ENCODE assay signal across 12 cellular contexts in genomic region chr12:46246021-46246700, GRCh38. TPM values are rescaled to one million over a fixed set of nuclear protein-coding genes. Genes with fewer than 3 reads are reported as not detected.
DNase-seq lines count a peak whose midpoint lies in the region; ATAC-seq and TF ChIP-seq lines count a peak whose summit lies in the region.
"Had no signal": no experiment of that assay in that cellular context is flagged by ENCODE, and none has a peak within 500 bp of the region (broad histone marks: within the 10 kb centered on the region; RNA-seq: fewer than 3 reads in every experiment).

No MANE protein-coding gene starts in this region.

- H3K4me1 Mint-ChIP-seq in activated naive CD8-positive, alpha-beta T cell treated with anti-CD3 and anti-CD28 coated beads, Interleukin-2, amount 10 ng/mL, durations not matched to agents 7 days and 5 days: peaks cover 54% of the 10 kb centered on the region
- H3K4me1 Mint-ChIP-seq in natural killer cell: peaks cover 81 to 93% of the 10 kb centered on the region in 2 donors

- POLR2A ChIA-PET in activated naive CD8-positive, alpha-beta T cell treated with anti-CD3 and anti-CD28 coated beads, Interleukin-2, amount 10 ng/mL, durations not matched to agents 7 days and 5 days (lab: Charles Lee): interaction anchor here (1.3 kb wide), 1 partner anchor 22 kb away, joined by 3 read pairs; no protein-coding TSS in a partner anchor

- H3K27ac Mint-ChIP-seq in activated naive CD8-positive, alpha-beta T cell treated with anti-CD3 and anti-CD28 coated beads, Interleukin-2, amount 10 ng/mL, durations not matched to agents 7 days and 5 days: peak overlapping the region; percentile 59
- peak overlapping the region; percentile 62 to 68 for H3K27ac Mint-ChIP-seq in natural killer cell

- H3K36me3 Mint-ChIP-seq in activated naive CD8-positive, alpha-beta T cell treated with anti-CD3 and anti-CD28 coated beads, Interleukin-2, amount 10 ng/mL, durations not matched to agents 7 days and 5 days: peaks cover 87% of the 10 kb centered on the region
- peaks cover 7% of the 10 kb centered on the region for H3K36me3 Mint-ChIP-seq in natural killer cell

- peaks cover 20% of the 10 kb centered on the region for H3K9me3 Mint-ChIP-seq in activated naive CD8-positive, alpha-beta T cell treated with anti-CD3 and anti-CD28 coated beads, Interleukin-2, amount 10 ng/mL, durations not matched to agents 7 days and 5 days
- peaks cover 2 to 8% of the 10 kb centered on the region in 2 donors for H3K9me3 Mint-ChIP-seq in natural killer cell

- no peak for TF ChIP-seq CTCF in natural killer cell (IDR thresholded peaks at IDR 0.05)

- ATAC-seq in activated naive CD8-positive, alpha-beta T cell treated with anti-CD3 and anti-CD28 coated beads, Interleukin-2, amount 10 ng/mL, durations not matched to agents 7 days and 5 days (ENCODE audit: low read depth): peak; percentile 14
- ATAC-seq in natural killer cell: peak in 2 of 3 donors; percentile 22 to 38
- no peak for ATAC-seq in HG03159 (IDR thresholded peaks at IDR 0.05; ENCODE audit: unreplicated experiment)
- ATAC-seq: Panc1 had no signal

- intact Hi-C loops in natural killer cell (cut with micrococcal nuclease): no loop called here

- H3K4me3 Mint-ChIP-seq in activated naive CD8-positive, alpha-beta T cell treated with anti-CD3 and anti-CD28 coated beads, Interleukin-2, amount 10 ng/mL, durations not matched to agents 7 days and 5 days: no peak overlapping the region
- H3K4me3 Mint-ChIP-seq in natural killer cell: peak overlapping the region; percentile 32

- H3K27me3 Mint-ChIP-seq in activated naive CD8-positive, alpha-beta T cell treated with anti-CD3 and anti-CD28 coated beads, Interleukin-2, amount 10 ng/mL, durations not matched to agents 7 days and 5 days: no peaks in the 10 kb centered on the region
- H3K27me3 Mint-ChIP-seq in natural killer cell (ENCODE audit: low read depth in 2 of 2): no peaks in the 10 kb centered on the region

- DNase-seq in activated gamma-delta T cell treated with Interleukin-2 at 50 U/mL for 16 hours (peak; percentile 26), activated gamma-delta T cell (lab: John Stamatoyannopoulos, UW) (no peak), T follicular helper cell (ENCODE audit: low read depth) (peak; percentile 32), natural killer cell (no peak), NCI-H2107 (lab: John Stamatoyannopoulos, UW) (no peak), Kasumi-1 (lab: John Stamatoyannopoulos, UW) (no peak)
- no peak for DNase-seq in activated naive CD8-positive, alpha-beta T cell treated with anti-CD3 and anti-CD28 coated beads, Interleukin-2, amount 10 ng/mL, durations not matched to agents 7 days and 5 days
- DNase-seq: esophagus squamous epithelium, NCI-H1417 treated with DMSO at 0.1 percent for 48 hours, stomach had no signal

RNA-seq across cellular contexts. Expression of gene SLC38A1, which starts 22.7 kb away (rescaled TPM):
- total RNA-seq in activated naive CD8-positive, alpha-beta T cell treated with anti-CD3 and anti-CD28 coated beads, Interleukin-2, amount 10 ng/mL, durations not matched to agents 7 days and 5 days: 100 to 1,000 TPM; 194 to 207 TPM
- total RNA-seq in natural killer cell: 100 to 1,000 TPM; 295 to 385 (median 354) TPM

Comparison
In these comparisons a context has a peak if more than half of its experiments do, and no peak if none do; other contexts are left out.
1. DNase-seq: peak in activated gamma-delta T cell treated with Interleukin-2 at 50 U/mL for 16 hours (single experiment) and T follicular helper cell (single experiment); none in activated gamma-delta T cell (single experiment), activated naive CD8-positive, alpha-beta T cell treated with anti-CD3 and anti-CD28 coated beads, Interleukin-2, amount 10 ng/mL, durations not matched to agents 7 days and 5 days (single experiment), natural killer cell (single experiment), NCI-H2107 (single experiment) and Kasumi-1 (0 of 2).